ENCODE assay signal across 8 cellular contexts in the genomic region with DNA sequence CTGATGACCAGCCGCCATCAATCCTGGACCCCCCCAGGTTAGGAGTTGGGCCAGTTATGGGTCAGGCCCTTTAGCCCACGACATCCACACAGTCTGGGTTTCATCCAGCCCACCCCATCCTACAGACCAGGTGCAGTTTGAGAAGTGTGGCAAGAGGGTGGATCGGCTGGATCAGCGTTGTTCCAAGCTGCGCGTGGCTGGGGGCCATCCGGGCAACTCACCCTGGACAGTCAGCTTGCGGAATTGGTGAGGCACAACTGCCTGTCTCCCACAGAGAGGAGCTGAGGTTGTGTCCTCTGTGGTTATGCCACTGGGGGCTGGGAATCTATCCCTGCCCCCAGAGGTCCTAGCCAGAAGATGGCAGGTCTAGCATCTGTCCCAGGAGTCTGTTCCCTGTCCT. TPM values are rescaled to one million over a fixed set of nuclear protein-coding genes. Genes with fewer than 3 reads are reported as not detected.
A peak's percentile ranks its signal among the peaks of the same experiment; 100 is the strongest.
DNase-seq lines count a peak whose midpoint lies in the region; ATAC-seq, FAIRE-seq and TF ChIP-seq lines count a peak whose summit lies in the region.
"Not testable (repeated sequence)": the region's sequence is repeated elsewhere in the genome, so short reads cannot be mapped to it uniquely, and the experiment has no call there.
"Had no signal": no experiment of that assay in that cellular context is flagged by ENCODE, and none has a peak within 500 bp of the region (broad histone marks: within the 10 kb centered on the region; RNA-seq: fewer than 3 reads in every experiment).

No MANE protein-coding gene starts in this region.

- intact Hi-C loops in activated CD4-positive, alpha-beta T cell treated with anti-CD3 and anti-CD28 coated beads for 36 hours (cut with DNase I, micrococcal nuclease); right cardiac atrium (cut with DNase I); pancreas (cut with DNase I); stomach (cut with DNase I; ENCODE audit: low total_unique reads); aorta (cut with DNase I): not testable (repeated sequence)

- WGBS in right cardiac atrium = 96% methylated on average over 7 of the region's 8 CpGs
- 96% methylated on average over 7 of the region's 8 CpGs; no CpG with 5 or more reads in 1 of the 2 donors for WGBS in pancreas, 2 donors
- 95% methylated on average over 7 of the region's 8 CpGs; no CpG with 5 or more reads in 3 of the 5 donors for WGBS in stomach, 5 donors
- 94% methylated on average over 7 of the region's 8 CpGs; no CpG with 5 or more reads in 1 of the 2 donors for WGBS in aorta, 2 donors

- not testable (repeated sequence) for H3K27me3 ChIP-seq in right cardiac atrium (ENCODE audit: control insufficient read depth, insufficient read depth); pancreas; aorta (ENCODE audit: control insufficient read depth in 1 of 2, insufficient read depth in 2 of 2, low read length in 1 of 2)
- H3K27me3 ChIP-seq in stomach = peaks cover 0 to 20% (median 0%) of the 10 kb centered on the region in 3 donors

- H3K36me3 ChIP-seq in pancreas; stomach; aorta (ENCODE audit: control insufficient read depth in 1 of 2, insufficient read depth in 2 of 2, low read length in 1 of 2): not testable (repeated sequence)

- not testable (repeated sequence) for ATAC-seq in activated CD4-positive, alpha-beta T cell treated with anti-CD3 and anti-CD28 coated beads for 36 hours; activated naive CD8-positive, alpha-beta T cell treated with anti-CD3 and anti-CD28 coated beads, Interleukin-2, amount 10 ng/mL, durations not matched to agents 7 days and 5 days (ENCODE audit: low read depth); right cardiac atrium; pancreas; aorta (ENCODE audit: low FRiP score)

- not testable (repeated sequence) for H3K4me1 Mint-ChIP-seq in activated CD4-positive, alpha-beta T cell treated with anti-CD3 and anti-CD28 coated beads for 36 hours; activated naive CD8-positive, alpha-beta T cell treated with anti-CD3 and anti-CD28 coated beads, Interleukin-2, amount 10 ng/mL, durations not matched to agents 7 days and 5 days

- H3K9me3 Mint-ChIP-seq in activated CD4-positive, alpha-beta T cell treated with anti-CD3 and anti-CD28 coated beads for 36 hours (ENCODE audit: low read depth); activated naive CD8-positive, alpha-beta T cell treated with anti-CD3 and anti-CD28 coated beads, Interleukin-2, amount 10 ng/mL, durations not matched to agents 7 days and 5 days: not testable (repeated sequence)

- peak; percentile 2 for DNase-seq in activated CD4-positive, alpha-beta T cell treated with anti-CD3 and anti-CD28 coated beads for 36 hours
- DNase-seq in activated naive CD8-positive, alpha-beta T cell treated with anti-CD3 and anti-CD28 coated beads, Interleukin-2, amount 10 ng/mL, durations not matched to agents 7 days and 5 days = peak; percentile 24
- DNase-seq in right cardiac atrium = peak in 2 of 3 donors; percentile 31 to 35
- peak; percentile 89 for DNase-seq in mesenteric fat pad (ENCODE audit: low spot score)
- DNase-seq in pancreas = peak; percentile 9 to 65 (median 26)
- peak; percentile 10 for DNase-seq in stomach
- DNase-seq in aorta = peak; percentile 43 to 77

- TF ChIP-seq CTCF in pancreas (IDR thresholded peaks at IDR 0.05); stomach (IDR thresholded peaks at IDR 0.05): not testable (repeated sequence)

- not testable (repeated sequence) for H3K4me1 ChIP-seq in right cardiac atrium (ENCODE audit: control insufficient read depth, insufficient read depth, low read length); aorta (ENCODE audit: control insufficient read depth in 1 of 2, insufficient read depth in 2 of 2, low read length in 2 of 2)
- H3K4me1 ChIP-seq in pancreas = peaks cover 9 to 11% (median 11%) of the 10 kb centered on the region in 3 donors
- H3K4me1 ChIP-seq in stomach = peaks cover 12 to 24% (median 20%) of the 10 kb centered on the region in 4 donors

- CTCF ChIA-PET in activated CD4-positive, alpha-beta T cell treated with anti-CD3 and anti-CD28 coated beads for 36 hours (lab: Charles Lee) = not testable (repeated sequence)

- not testable (repeated sequence) for TF ChIP-seq EP300 in stomach (IDR thresholded peaks at IDR 0.05)

- POLR2A ChIA-PET in activated CD4-positive, alpha-beta T cell treated with anti-CD3 and anti-CD28 coated beads for 36 hours (lab: Charles Lee); activated naive CD8-positive, alpha-beta T cell treated with anti-CD3 and anti-CD28 coated beads, Interleukin-2, amount 10 ng/mL, durations not matched to agents 7 days and 5 days (lab: Charles Lee): not testable (repeated sequence)

- not testable (repeated sequence) for H3K27ac ChIP-seq in right cardiac atrium (ENCODE audit: low read length); pancreas; stomach; aorta (ENCODE audit: low read depth in 1 of 2, low read length in 2 of 2)

- not testable (repeated sequence) for FAIRE-seq in pancreas (lab: Jason Lieb, UNC)

- H3K9me3 ChIP-seq in right cardiac atrium (ENCODE audit: control insufficient read depth, low read length); pancreas; stomach; aorta (ENCODE audit: control insufficient read depth, low read length): not testable (repeated sequence)

- not testable (repeated sequence) for H3K36me3 Mint-ChIP-seq in activated CD4-positive, alpha-beta T cell treated with anti-CD3 and anti-CD28 coated beads for 36 hours (ENCODE audit: low read depth); activated naive CD8-positive, alpha-beta T cell treated with anti-CD3 and anti-CD28 coated beads, Interleukin-2, amount 10 ng/mL, durations not matched to agents 7 days and 5 days

- not testable (repeated sequence) for H3K27me3 Mint-ChIP-seq in activated CD4-positive, alpha-beta T cell treated with anti-CD3 and anti-CD28 coated beads for 36 hours; activated naive CD8-positive, alpha-beta T cell treated with anti-CD3 and anti-CD28 coated beads, Interleukin-2, amount 10 ng/mL, durations not matched to agents 7 days and 5 days

- TF ChIP-seq POLR2A in stomach (IDR thresholded peaks at IDR 0.05) = not testable (repeated sequence)

- not testable (repeated sequence) for H3K4me3 Mint-ChIP-seq in activated CD4-positive, alpha-beta T cell treated with anti-CD3 and anti-CD28 coated beads for 36 hours; activated naive CD8-positive, alpha-beta T cell treated with anti-CD3 and anti-CD28 coated beads, Interleukin-2, amount 10 ng/mL, durations not matched to agents 7 days and 5 days

- H3K27ac Mint-ChIP-seq in activated CD4-positive, alpha-beta T cell treated with anti-CD3 and anti-CD28 coated beads for 36 hours; activated naive CD8-positive, alpha-beta T cell treated with anti-CD3 and anti-CD28 coated beads, Interleukin-2, amount 10 ng/mL, durations not matched to agents 7 days and 5 days: not testable (repeated sequence)

- not testable (repeated sequence) for H3K4me3 ChIP-seq in right cardiac atrium (ENCODE audit: low read length); stomach; aorta (ENCODE audit: low read length in 2 of 2)
- H3K4me3 ChIP-seq in pancreas = peak overlapping the region in 1 of 4 donors; percentile 35

RNA-seq across cellular contexts. Expression of a gene that starts 18.0 kb away (rescaled TPM):
- total RNA-seq in activated CD4-positive, alpha-beta T cell treated with anti-CD3 and anti-CD28 coated beads for 36 hours = 1,000 to 10,000 TPM; 1,573 to 2,291 TPM
- 1,000 to 10,000 TPM; 3,257 to 3,430 TPM for total RNA-seq in activated naive CD8-positive, alpha-beta T cell treated with anti-CD3 and anti-CD28 coated beads, Interleukin-2, amount 10 ng/mL, durations not matched to agents 7 days and 5 days
- total RNA-seq in right cardiac atrium = 1,000 to 10,000 TPM; 3,675 to 8,578 (median 7,073) TPM
- not detected for polyA plus RNA-seq in right cardiac atrium
- 6,165 TPM for total RNA-seq in mesenteric fat pad
- 1,000 to 10,000 TPM in 4 of 6 donors, 100 to 1,000 TPM in 2; 687 to 5,169 (median 2,340) TPM for total RNA-seq in pancreas
- polyA plus RNA-seq in pancreas = not detected
- 1,000 to 10,000 TPM in 1 of 5 donors, under 1 TPM in 4; under 0.01 to 9,966 (median under 0.01) TPM for total RNA-seq in stomach
- polyA plus RNA-seq in stomach = not detected
- 1,000 to 10,000 TPM; 7,231 to 8,154 TPM for total RNA-seq in aorta
- not detected for polyA plus RNA-seq in aorta
- polyA plus RNA-seq: IMR-90 had no signal

RNA-seq across cellular contexts. Expression of a gene that starts 35.4 kb away (rescaled TPM):
- 1 to 10 TPM; 5.8 to 6.2 TPM for total RNA-seq in activated CD4-positive, alpha-beta T cell treated with anti-CD3 and anti-CD28 coated beads for 36 hours
- total RNA-seq in activated naive CD8-positive, alpha-beta T cell treated with anti-CD3 and anti-CD28 coated beads, Interleukin-2, amount 10 ng/mL, durations not matched to agents 7 days and 5 days = 10 to 100 TPM; 11.3 to 12.6 TPM
- total RNA-seq in right cardiac atrium (10 to 100 TPM in 3 of 4 donors, 1 to 10 TPM in 1; 8.9 to 18.7 (median 15.7) TPM), mesenteric fat pad (25.8 TPM), pancreas (10 to 100 TPM; 12.4 to 32.2 (median 14.3) TPM), stomach (10 to 100 TPM; 19.2 to 66.6 (median 35.6) TPM), aorta (10 to 100 TPM; 15.5 to 55.0 TPM)
- polyA plus RNA-seq in right cardiac atrium (6.5 TPM), pancreas (1 to 10 TPM; 4.0 to 5.8 TPM), stomach (1 to 10 TPM; 3.3 to 8.8 (median 7.5) TPM), aorta (1 to 10 TPM; 7.9 to 9.6 TPM)

Comparison
In these comparisons a context has a peak if more than half of its experiments do, and no peak if none do; other contexts are left out.
1. DNase-seq: peak in every context shown above with its lines; median percentile 89 in mesenteric fat pad; 60 in aorta; 33 in right cardiac atrium; 26 in pancreas; 24 in activated naive CD8-positive, alpha-beta T cell treated with anti-CD3 and anti-CD28 coated beads, Interleukin-2, amount 10 ng/mL, durations not matched to agents 7 days and 5 days; 10 in stomach; 2 in activated CD4-positive, alpha-beta T cell treated with anti-CD3 and anti-CD28 coated beads for 36 hours.